8 cellular contexts compared by ENCODE assay signal in genomic region chrX:18768-19454, GRCh38.
A peak's percentile ranks its signal among the peaks of the same experiment; 100 is the strongest.
DNase-seq lines count a peak whose midpoint lies in the region; ATAC-seq, FAIRE-seq and TF ChIP-seq lines count a peak whose summit lies in the region.
"Not testable (repeated sequence)": the region's sequence is repeated elsewhere in the genome, so short reads cannot be mapped to it uniquely, and the experiment has no call there.

No MANE protein-coding gene starts in this region.

- not testable (repeated sequence) for TF ChIP-seq POLR2A in body of pancreas (IDR thresholded peaks at IDR 0.05)

- intact Hi-C loops in body of pancreas (cut with DNase I); left colon (cut with DNase I, micrococcal nuclease): not testable (repeated sequence)

- H2AFZ ChIP-seq in DND-41 (ENCODE audit: low read depth, low read length), result not testable (repeated sequence)

- not testable (repeated sequence) for H3K36me3 ChIP-seq in DND-41 (ENCODE audit: insufficient read depth, low read length); body of pancreas (replicated peaks in 1 of 2; ENCODE audit: insufficient read depth in 1 of 2, low read depth in 2 of 2); small intestine (ENCODE audit: control insufficient read depth in 2 of 2, insufficient read depth in 2 of 2, low read length in 2 of 2)

- not testable (repeated sequence) for H3K4me1 ChIP-seq in DND-41 (ENCODE audit: insufficient read depth, low read length); body of pancreas; small intestine (ENCODE audit: control insufficient read depth in 2 of 2, insufficient read depth in 1 of 2, low read depth in 1 of 2, low read length in 1 of 2)

- TF ChIP-seq CTCF in DND-41 (IDR thresholded peaks at IDR 0.05; ENCODE audit: borderline replicate concordance, extremely low read depth, low read length, poor library complexity, severe bottlenecking); body of pancreas (IDR thresholded peaks at IDR 0.05): not testable (repeated sequence)

- ATAC-seq in DND-41 (ENCODE audit: insufficient read depth, low read depth) (peak; percentile 93), GM19452 (IDR thresholded peaks at IDR 0.05; ENCODE audit: unreplicated experiment) (peak; percentile 65), HG02798 (IDR thresholded peaks at IDR 0.05; ENCODE audit: poor library complexity, unreplicated experiment) (peak; percentile 90), HG03442 (IDR thresholded peaks at IDR 0.05; ENCODE audit: unreplicated experiment) (peak; percentile 94), body of pancreas (peak; percentile 93), left colon (peak; percentile 97)

- peak; percentile 92 for FAIRE-seq in small intestine (lab: Jason Lieb, UNC)

- not testable (repeated sequence) for H3K4me2 ChIP-seq in DND-41 (ENCODE audit: insufficient read depth, low read length)

- H4K20me1 ChIP-seq in DND-41 (ENCODE audit: insufficient read depth, low read length), result not testable (repeated sequence)

- H3K9me3 ChIP-seq in DND-41 (ENCODE audit: insufficient read depth, low read length, severe bottlenecking); body of pancreas; small intestine (ENCODE audit: control insufficient read depth, low read depth): not testable (repeated sequence)

- DNase-seq in DND-41, left colon, small intestine: not testable (repeated sequence)
- DNase-seq in activated CD4-positive, CD25-positive, alpha-beta regulatory T cell treated with anti-CD3 and anti-CD28 coated beads, Interleukin-2, amount 50 U/mL, for 72 hours, result peak; percentile 54
- DNase-seq in body of pancreas, result peak in 3 of 4 donors; percentile 49 to 79 (median 71)

- not testable (repeated sequence) for H3K4me3 ChIP-seq in DND-41 (ENCODE audit: low read depth in 1 of 2, low read length in 2 of 2); body of pancreas; small intestine (ENCODE audit: low read depth in 1 of 2, low read length in 2 of 2)

- H3K27ac ChIP-seq in DND-41 (ENCODE audit: low read length); body of pancreas; small intestine (ENCODE audit: low read depth in 1 of 2, low read length in 1 of 2): not testable (repeated sequence)

- H3K9ac ChIP-seq in DND-41 (ENCODE audit: low read depth, low read length), result not testable (repeated sequence)

- WGBS in body of pancreas, 2 donors, result 0% methylated on average over 5 of the region's 47 CpGs; no CpG with 5 or more reads in 1 of the 2 donors
- WGBS in small intestine, 3 donors, result 16 to 84% (median 26%) methylated on average over 7 to 15 of the region's 47 CpGs

- H3K79me2 ChIP-seq in DND-41 (ENCODE audit: insufficient read depth, low read length), result not testable (repeated sequence)

- H3K27me3 ChIP-seq in DND-41 (ENCODE audit: insufficient read depth, low read length, poor library complexity); body of pancreas; small intestine (ENCODE audit: control insufficient read depth in 2 of 2, insufficient read depth in 2 of 2, low read length in 2 of 2): not testable (repeated sequence)
